Comparison of ENCODE assay signal across 7 cellular contexts in the genomic region with DNA sequence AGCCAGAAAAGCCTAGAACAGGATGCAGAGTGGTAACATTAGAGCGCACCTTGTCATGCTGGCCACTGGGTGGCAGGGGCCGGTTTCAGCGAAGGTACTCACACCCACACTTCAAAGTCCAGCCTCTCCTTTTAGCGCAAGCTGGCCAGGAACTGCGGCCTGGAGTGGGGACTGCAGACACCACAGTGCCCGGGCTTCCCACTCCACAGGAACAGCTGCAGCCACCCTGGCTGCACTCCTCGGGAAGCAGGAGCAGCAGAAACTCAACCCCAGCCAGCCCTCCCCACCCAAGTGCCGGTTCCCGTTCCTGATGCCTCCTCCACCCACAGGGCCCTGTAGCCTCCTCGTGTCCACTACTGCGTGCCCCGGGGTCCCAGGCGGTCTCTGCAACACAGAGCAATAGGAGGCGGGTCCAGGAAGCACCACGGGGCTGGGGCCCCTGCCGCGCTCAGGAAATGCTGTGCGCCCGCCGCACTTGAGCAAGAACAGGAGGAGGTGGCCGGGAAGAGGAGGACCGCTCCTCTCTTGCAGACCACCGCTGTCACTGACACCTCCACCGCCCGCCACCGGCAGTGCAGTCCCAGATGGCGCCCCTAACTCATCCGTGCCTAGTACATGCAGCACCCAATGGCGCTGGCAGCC. TPM values are rescaled to one million over a fixed set of nuclear protein-coding genes. Genes with fewer than 3 reads are reported as not detected.
DNase-seq lines count a peak whose midpoint lies in the region; ATAC-seq, FAIRE-seq and TF ChIP-seq lines count a peak whose summit lies in the region.

No MANE protein-coding gene starts in this region.

- H3K36me3 ChIP-seq in mammary epithelial cell (ENCODE audit: insufficient read depth, low read length): no peaks in the 10 kb centered on the region
- no peaks in the 10 kb centered on the region for H3K36me3 ChIP-seq in kidney (ENCODE audit: control insufficient read depth in 1 of 2, insufficient read depth in 2 of 2, low read length in 2 of 2)
- no peaks in the 10 kb centered on the region for H3K36me3 ChIP-seq in tibial nerve

- in situ Hi-C loops in mammary epithelial cell (cut with MboI; ENCODE audit: low sequenced_read_pairs in 2 of 2): no loop called here

- WGBS in mammary epithelial cell (ENCODE audit: low coverage, missing lambda C conversion rate): 45% methylated on average over 21 of the region's 29 CpGs
- 10 to 16% methylated on average over 7 to 28 of the region's 29 CpGs for WGBS in tibial nerve, 2 donors

- H3K4me3 ChIP-seq in mammary epithelial cell (replicated peaks in 1 of 3; ENCODE audit: insufficient read depth in 1 of 3, low read depth in 2 of 3, low read length in 3 of 3) (no peak overlapping the region), kidney (ENCODE audit: low read length in 2 of 2) (peak overlapping the region in 1 of 2 donors; percentile 27), tibial nerve (peak overlapping the region in 1 of 4 donors; percentile 14)

- intact Hi-C loops in mammary epithelial cell (cut with micrococcal nuclease): loop anchor here (1.0 kb wide), 6 partner anchors 64 to 271 kb away; no protein-coding TSS in a partner anchor
- intact Hi-C loops in kidney (cut with DNase I): no loop called here

- no peaks in the 10 kb centered on the region for H3K9me3 ChIP-seq in mammary epithelial cell (replicated peaks; ENCODE audit: insufficient read depth, low read length)
- H3K9me3 ChIP-seq in kidney (ENCODE audit: control insufficient read depth in 1 of 2, low read length in 2 of 2): no peaks in the 10 kb centered on the region
- no peaks in the 10 kb centered on the region for H3K9me3 ChIP-seq in tibial nerve

- FAIRE-seq in RCC 7860 (lab: Jason Lieb, UNC) (no peak), kidney (lab: Jason Lieb, UNC) (no peak)

- H3K79me2 ChIP-seq in mammary epithelial cell (ENCODE audit: insufficient read depth, low read length): no peaks in the 10 kb centered on the region

- no TSS peak for BruUV-seq in mammary epithelial cell (replicated peaks; lab: Mats Ljungman, UMichigan)

- TF ChIP-seq EP300 in tibial nerve (IDR thresholded peaks at IDR 0.05): no peak

- no peak overlapping the region for H3K9ac ChIP-seq in mammary epithelial cell (ENCODE audit: insufficient read depth, low read length)
- no peak overlapping the region for H3K9ac ChIP-seq in kidney (ENCODE audit: low read length in 2 of 2)

- no peak overlapping the region for H2AFZ ChIP-seq in mammary epithelial cell (ENCODE audit: low read depth, low read length)

- H3K27ac ChIP-seq in mammary epithelial cell (ENCODE audit: insufficient read depth, low read depth, low read length) (no peak overlapping the region), kidney (ENCODE audit: low read depth in 2 of 2, low read length in 2 of 2) (no peak overlapping the region), tibial nerve (no peak overlapping the region)

- H3K4me1 ChIP-seq in mammary epithelial cell (ENCODE audit: insufficient read depth, low read length): no peaks in the 10 kb centered on the region
- H3K4me1 ChIP-seq in kidney (ENCODE audit: control insufficient read depth in 1 of 2, insufficient read depth in 1 of 2, low read depth in 1 of 2, low read length in 2 of 2): peaks cover 0 to 5% of the 10 kb centered on the region in 2 donors
- peaks cover 0 to 21% (median 0%) of the 10 kb centered on the region in 4 donors for H3K4me1 ChIP-seq in tibial nerve

- DNase-seq in DMS53 treated with DMSO at 0.1 percent for 48 hours (lab: John Stamatoyannopoulos, UW; ENCODE audit: unreplicated experiment) (peak; percentile 55), HuH-7.5 (ENCODE audit: low spot score) (peak; percentile 85), RCC 7860 (ENCODE audit: low spot score) (peak; percentile 22), mammary epithelial cell (peak; percentile 51), kidney (no peak), tibial nerve (ENCODE audit: low spot score in 2 of 2) (no peak)

- H4K20me1 ChIP-seq in mammary epithelial cell (ENCODE audit: insufficient read depth, low read length): no peaks in the 10 kb centered on the region

- H3K4me2 ChIP-seq in mammary epithelial cell (ENCODE audit: insufficient read depth, low read depth, low read length): no peak overlapping the region

- no peaks in the 10 kb centered on the region for H3K27me3 ChIP-seq in mammary epithelial cell (ENCODE audit: insufficient read depth, low read length)
- H3K27me3 ChIP-seq in tibial nerve: peaks cover 0 to 43% of the 10 kb centered on the region in 2 donors

- TF ChIP-seq CTCF in mammary epithelial cell (conservative IDR thresholded peaks at IDR 0.05 in 1 of 2, IDR thresholded peaks at IDR 0.05 in 1 of 2; ENCODE audit: extremely low read depth in 1 of 2, insufficient read depth in 1 of 2, low read depth in 1 of 2, low read length in 2 of 2) (peak; percentile 57 to 75), kidney (IDR thresholded peaks at IDR 0.05; ENCODE audit: borderline replicate concordance, extremely low read depth, insufficient read depth) (peak; percentile 64), tibial nerve (IDR thresholded peaks at IDR 0.05) (peak in 4 of 5 experiments; percentile 7 to 44 (median 28))

- dilution Hi-C loops in mammary epithelial cell (cut with HindIII; ENCODE audit: low sequenced_read_pairs): no loop called here

- TF ChIP-seq POLR2A in tibial nerve (IDR thresholded peaks at IDR 0.05): no peak

- ATAC-seq in GM21515 (IDR thresholded peaks at IDR 0.05; ENCODE audit: unreplicated experiment): no peak

- CTCF ChIA-PET in mammary epithelial cell (lab: Charles Lee; ENCODE audit: low non-redundant PET): interaction anchor here (0.6 kb wide), 1 partner anchor 243 kb away, joined by 32 read pairs; no protein-coding TSS in a partner anchor

RNA-seq across cellular contexts. Expression of gene RFPL2, which starts 2.2 kb away (rescaled TPM):
- not detected for total RNA-seq in mammary epithelial cell
- not detected for polyA plus RNA-seq in mammary epithelial cell
- not detected for polyA minus RNA-seq in mammary epithelial cell
- total RNA-seq in kidney: not detected
- not detected for polyA plus RNA-seq in kidney (ENCODE audit: insufficient read depth, low read depth, low replicate concordance)
- total RNA-seq in tibial nerve: not detected

RNA-seq across cellular contexts. Expression of gene C22orf42, which starts 43.6 kb away (rescaled TPM):
- not detected for total RNA-seq in mammary epithelial cell
- not detected for polyA plus RNA-seq in mammary epithelial cell
- polyA minus RNA-seq in mammary epithelial cell: not detected
- not detected for total RNA-seq in kidney
- polyA plus RNA-seq in kidney (ENCODE audit: insufficient read depth, low read depth, low replicate concordance): not detected
- total RNA-seq in tibial nerve: not detected

RNA-seq across cellular contexts. Expression of gene SLC5A4, which starts 52.5 kb away (rescaled TPM):
- total RNA-seq in mammary epithelial cell (not detected), kidney (2.0 TPM), tibial nerve (1 to 10 TPM in 2 of 4 donors, under 1 TPM in 2; 0.21 to 2.4 (median 1.3) TPM)
- polyA plus RNA-seq in mammary epithelial cell (not detected), kidney (ENCODE audit: insufficient read depth, low read depth, low replicate concordance) (not detected)
- not detected for polyA minus RNA-seq in mammary epithelial cell

Comparison
In these comparisons a context has a peak if more than half of its experiments do, and no peak if none do; other contexts are left out.
1. DNase-seq: peak in DMS53 treated with DMSO at 0.1 percent for 48 hours (single experiment), HuH-7.5 (single experiment), RCC 7860 (single experiment) and mammary epithelial cell (single experiment); none in kidney (single experiment) and tibial nerve (0 of 2).
2. Peak in every context shown above with its lines, with median percentiles within 50 percentile points of each other: CTCF ChIP-seq.